Comparison of ENCODE assay signal across 13 cellular contexts in the genomic region with DNA sequence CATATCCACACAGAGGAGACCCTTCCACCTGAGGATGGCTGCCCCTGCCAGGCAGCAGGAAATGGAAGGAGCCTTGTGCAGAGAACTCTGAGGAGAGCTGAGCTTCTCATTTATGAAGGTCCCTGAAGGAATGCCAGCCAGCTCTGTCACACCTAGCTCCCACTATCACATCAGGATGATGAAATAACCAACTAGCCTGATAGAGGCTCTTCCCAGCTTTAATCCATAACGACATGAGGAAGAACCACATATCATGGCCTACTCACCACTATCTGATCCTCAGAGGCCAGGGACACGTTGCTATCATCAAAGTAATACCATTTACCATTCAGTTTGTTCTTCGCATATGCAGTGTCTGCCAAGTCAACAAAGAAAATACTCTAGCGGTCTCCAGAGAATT. TPM values are rescaled to one million over a fixed set of nuclear protein-coding genes. Genes with fewer than 3 reads are reported as not detected.
DNase-seq lines count a peak whose midpoint lies in the region; ATAC-seq and TF ChIP-seq lines count a peak whose summit lies in the region.
"Had no signal": no experiment of that assay in that cellular context is flagged by ENCODE, and none has a peak within 500 bp of the region (broad histone marks: within the 10 kb centered on the region; RNA-seq: fewer than 3 reads in every experiment).

No MANE protein-coding gene starts in this region.

- no peak for DNase-seq in right cardiac atrium
- no peak for DNase-seq in Right ventricle myocardium superior
- no peak for DNase-seq in prostate gland (ENCODE audit: low spot score)
- no peak for DNase-seq in NCI-H2081 (lab: John Stamatoyannopoulos, UW)
- no peak for DNase-seq in inferior parietal cortex (ENCODE audit: extremely low spot score)
- DNase-seq: GOT3, islet precursor cell, NCI-H2029 treated with DMSO at 0.1 percent for 48 hours, pancreas had no signal

- H3K27me3 ChIP-seq in right cardiac atrium (ENCODE audit: control insufficient read depth, insufficient read depth), result no peaks in the 10 kb centered on the region
- H3K27me3 ChIP-seq in duodenal mucosa (ENCODE audit: control insufficient read depth in 1 of 2, insufficient read depth in 2 of 2, low read length in 2 of 2), result no peaks in the 10 kb centered on the region
- no peaks in the 10 kb centered on the region for H3K27me3 ChIP-seq in prostate gland (replicated peaks; ENCODE audit: insufficient read depth)
- H3K27me3 ChIP-seq: pancreas had no signal

- no peak overlapping the region for H3K4me3 ChIP-seq in right cardiac atrium (ENCODE audit: low read length)
- H3K4me3 ChIP-seq in duodenal mucosa (ENCODE audit: low read depth in 1 of 2, low read length in 2 of 2), result no peak overlapping the region
- no peak overlapping the region for H3K4me3 ChIP-seq in prostate gland
- H3K4me3 ChIP-seq: K562, pancreas had no signal

- TF ChIP-seq POLR2A in prostate gland (IDR thresholded peaks at IDR 0.05), result no peak

- H3K4me1 ChIP-seq in right cardiac atrium (ENCODE audit: control insufficient read depth, insufficient read depth, low read length), result peaks cover 10% of the 10 kb centered on the region
- peaks cover 17 to 18% of the 10 kb centered on the region in 2 donors for H3K4me1 ChIP-seq in duodenal mucosa (ENCODE audit: control insufficient read depth in 1 of 2, insufficient read depth in 2 of 2, low read length in 2 of 2)
- peaks cover 21% of the 10 kb centered on the region for H3K4me1 ChIP-seq in prostate gland (replicated peaks)

- H3K27ac ChIP-seq in right cardiac atrium (ENCODE audit: low read length) (peak overlapping the region; percentile 83), duodenal mucosa (ENCODE audit: low read depth, low read length) (peak overlapping the region; percentile 50), prostate gland (peak overlapping the region; percentile 96 to 98)

- H3K9ac ChIP-seq in duodenal mucosa (ENCODE audit: low read depth in 1 of 2, low read length in 2 of 2), result no peak overlapping the region

- 33% methylated on average over 4 of the region's 4 CpGs for WGBS in right cardiac atrium
- whole genome bisulfite sequencing in prostate gland, result 26% methylated on average over 4 of the region's 4 CpGs

- intact Hi-C loops in right cardiac atrium (cut with DNase I), result loop anchor here in 2 of 4 donors (5.0 kb wide), 1 partner anchor 106 kb away; a partner anchor contains a TSS
- intact Hi-C loops in Right ventricle myocardium superior (cut with DNase I), result loop anchor here (5.0 kb wide), 1 partner anchor 106 kb away; a partner anchor contains a TSS
- intact Hi-C loops in prostate gland (cut with DNase I), result loop anchor here (5.0 kb wide), 1 partner anchor 106 kb away; a partner anchor contains a TSS

- no peak for TF ChIP-seq CTCF in prostate gland (IDR thresholded peaks at IDR 0.05)

- H3K36me3 ChIP-seq in duodenal mucosa (ENCODE audit: control insufficient read depth in 1 of 2, insufficient read depth in 2 of 2, low read length in 2 of 2) (peaks cover 19 to 20% of the 10 kb centered on the region in 2 donors), prostate gland (peaks cover 0 to 3% of the 10 kb centered on the region in 2 donors)

- no peaks in the 10 kb centered on the region for H3K9me3 ChIP-seq in right cardiac atrium (ENCODE audit: control insufficient read depth, low read length)
- H3K9me3 ChIP-seq in duodenal mucosa (ENCODE audit: control insufficient read depth in 1 of 2, low read length in 2 of 2), result no peaks in the 10 kb centered on the region
- no peaks in the 10 kb centered on the region for H3K9me3 ChIP-seq in prostate gland
- H3K9me3 ChIP-seq: pancreas had no signal

- ATAC-seq in right cardiac atrium (no peak), Right ventricle myocardium superior (ENCODE audit: poor library complexity) (no peak), HG03354 (IDR thresholded peaks at IDR 0.05; ENCODE audit: poor library complexity, severe bottlenecking, unreplicated experiment) (no peak)
- ATAC-seq in activated CD4-positive, CD25-positive, alpha-beta regulatory T cell treated with anti-CD3 and anti-CD28 coated beads, Interleukin-2, amount 50 U/mL, for 24 hours, result no peak
- ATAC-seq: K562, pancreas had no signal

RNA-seq across cellular contexts. Expression of a gene that starts 1.5 kb away (rescaled TPM):
- total RNA-seq in right cardiac atrium, result 1 to 10 TPM; 3.2 to 3.8 (median 3.4) TPM
- polyA plus RNA-seq in right cardiac atrium, result 3.9 TPM
- total RNA-seq in Right ventricle myocardium superior, result 2.6 TPM
- total RNA-seq in prostate gland, result 1 to 10 TPM; 4.3 to 9.7 TPM
